In genomic region chr2:28620371-28620793, GRCh38 we compare ENCODE assay signal across 12 cellular contexts.
DNase-seq lines count a peak whose midpoint lies in the region; ATAC-seq and TF ChIP-seq lines count a peak whose summit lies in the region.
"Had no signal": no experiment of that assay in that cellular context is flagged by ENCODE, and none has a peak within 500 bp of the region (broad histone marks: within the 10 kb centered on the region; RNA-seq: fewer than 3 reads in every experiment).

No MANE protein-coding gene starts in this region.

- peak overlapping the region; percentile 84 for H3K9ac ChIP-seq in mesenchymal stem cell (ENCODE audit: low read length)

- no peak overlapping the region for H2BK5ac ChIP-seq in mesenchymal stem cell (ENCODE audit: low read depth, low read length, poor library complexity, severe bottlenecking)

- CTCF ChIA-PET in activated CD4-positive, alpha-beta T cell treated with anti-CD3 and anti-CD28 coated beads for 36 hours (lab: Charles Lee), result interaction anchor here (2.0 to 2.9 kb wide), 2 partner anchors 8 to 26 kb away, joined by 9 to 18 read pairs; no protein-coding TSS in a partner anchor

- DNase-seq in activated CD4-positive, alpha-beta T cell treated with anti-CD3 and anti-CD28 coated beads for 36 hours, result peak; percentile 18
- no peak for DNase-seq in activated CD4-positive, alpha-beta T cell treated with anti-CD3 and anti-CD28 coated beads, Interleukin-2, amount 50 U/mL, for 48 hours
- DNase-seq in activated naive CD8-positive, alpha-beta T cell treated with anti-CD3 and anti-CD28 coated beads for 36 hours, result no peak
- DNase-seq in mesenchymal stem cell, result no peak
- no peak for DNase-seq in testis
- no peak for DNase-seq in GF-D8 (lab: John Stamatoyannopoulos, UW)
- DNase-seq in nucleus accumbens (lab: John Stamatoyannopoulos, UW), result no peak
- DNase-seq: activated T-cell treated with anti-CD3 and anti-CD28 coated beads, Interleukin-2, amount 50 U/mL, for 4 hours; NCI-H524 had no signal

- H3K9me3 ChIP-seq in mesenchymal stem cell (ENCODE audit: control insufficient read depth, low read length) (no peaks in the 10 kb centered on the region), testis (no peaks in the 10 kb centered on the region)
- H3K9me3 ChIP-seq: ovary had no signal

- H3K36me3 Mint-ChIP-seq in activated CD4-positive, alpha-beta T cell treated with anti-CD3 and anti-CD28 coated beads for 36 hours (ENCODE audit: low read depth), result peaks cover 2% of the 10 kb centered on the region
- peaks cover 7% of the 10 kb centered on the region for H3K36me3 Mint-ChIP-seq in activated naive CD8-positive, alpha-beta T cell treated with anti-CD3 and anti-CD28 coated beads for 36 hours

- no peak for ATAC-seq in activated CD4-positive, alpha-beta T cell treated with anti-CD3 and anti-CD28 coated beads for 36 hours
- no peak for ATAC-seq in HG03378 (IDR thresholded peaks at IDR 0.05; ENCODE audit: unreplicated experiment)

- peaks cover 87% of the 10 kb centered on the region for H3K4me1 Mint-ChIP-seq in activated CD4-positive, alpha-beta T cell treated with anti-CD3 and anti-CD28 coated beads for 36 hours
- peaks cover 85% of the 10 kb centered on the region for H3K4me1 Mint-ChIP-seq in activated naive CD8-positive, alpha-beta T cell treated with anti-CD3 and anti-CD28 coated beads for 36 hours

- H3K4me3 ChIP-seq in mesenchymal stem cell (ENCODE audit: insufficient read depth in 1 of 2, low read depth in 1 of 2, low read length in 2 of 2) (no peak overlapping the region), testis (no peak overlapping the region)
- H3K4me3 ChIP-seq: ovary had no signal

- peak overlapping the region; percentile 73 for H4K91ac ChIP-seq in mesenchymal stem cell (ENCODE audit: low read length)

- H3K27ac ChIP-seq in mesenchymal stem cell (ENCODE audit: low read length, poor library complexity, severe bottlenecking), result no peak overlapping the region
- peak overlapping the region; percentile 71 to 90 for H3K27ac ChIP-seq in testis

- peak overlapping the region; percentile 73 for H2BK15ac ChIP-seq in mesenchymal stem cell (ENCODE audit: low read depth, poor library complexity, severe bottlenecking)

- H3K4me3 Mint-ChIP-seq in activated CD4-positive, alpha-beta T cell treated with anti-CD3 and anti-CD28 coated beads for 36 hours, result no peak overlapping the region
- no peak overlapping the region for H3K4me3 Mint-ChIP-seq in activated naive CD8-positive, alpha-beta T cell treated with anti-CD3 and anti-CD28 coated beads for 36 hours
- H3K4me3 Mint-ChIP-seq: H9 had no signal

- no peak overlapping the region for H2AK5ac ChIP-seq in mesenchymal stem cell (ENCODE audit: low read length, severe bottlenecking)

- peaks cover 5% of the 10 kb centered on the region for H3K9me3 Mint-ChIP-seq in activated CD4-positive, alpha-beta T cell treated with anti-CD3 and anti-CD28 coated beads for 36 hours (ENCODE audit: low read depth)
- H3K9me3 Mint-ChIP-seq in activated naive CD8-positive, alpha-beta T cell treated with anti-CD3 and anti-CD28 coated beads for 36 hours, result peaks cover 8% of the 10 kb centered on the region
- H3K9me3 Mint-ChIP-seq: activated T-cell treated with anti-CD3 and anti-CD28 coated beads, Interleukin-2, amount 50 U/mL, for 4 hours; H9 had no signal

- peak overlapping the region in 1 of 2 experiments; percentile 19 for H3K14ac ChIP-seq in mesenchymal stem cell (ENCODE audit: low read length in 2 of 2)

- peak overlapping the region; percentile 99 for H2BK12ac ChIP-seq in mesenchymal stem cell (ENCODE audit: low read length in 2 of 2)

- TF ChIP-seq CTCF in testis (IDR thresholded peaks at IDR 0.05), result no peak

- H3K23ac ChIP-seq in mesenchymal stem cell (ENCODE audit: low read length in 2 of 2), result no peak overlapping the region

- TF ChIP-seq POLR2A in testis (IDR thresholded peaks at IDR 0.05), result no peak

- intact Hi-C loops in activated CD4-positive, alpha-beta T cell treated with anti-CD3 and anti-CD28 coated beads for 36 hours (cut with DNase I, micrococcal nuclease), result loop anchor here (2.0 to 10.0 kb wide), 2 partner anchors 130 to 1524 kb away; partner anchors contain the start of genes PPP1CB (in 1 of the 2) and YPEL5 (in 1 of the 2)
- intact Hi-C loops in testis (cut with DNase I; ENCODE audit: low total_unique reads), result loop anchor here (10.0 kb wide), 1 partner anchor 134 kb away; the partner anchor contains the start of gene PPP1CB

- no peak overlapping the region for H2AFZ ChIP-seq in mesenchymal stem cell (ENCODE audit: low read depth, low read length)

- POLR2A ChIA-PET in activated CD4-positive, alpha-beta T cell treated with anti-CD3 and anti-CD28 coated beads for 36 hours (lab: Charles Lee), result no interaction called here

- H3K4me1 ChIP-seq in mesenchymal stem cell (ENCODE audit: control insufficient read depth, insufficient read depth, low read depth, low read length) (peaks cover 14% of the 10 kb centered on the region), testis (peaks cover 32% of the 10 kb centered on the region)

- 93% methylated on average over 4 of the region's 5 CpGs for WGBS in mesenchymal stem cell
- WGBS in testis, 2 donors, result 87 to 100% methylated on average over 3 to 5 of the region's 5 CpGs

- H3K27me3 Mint-ChIP-seq in activated CD4-positive, alpha-beta T cell treated with anti-CD3 and anti-CD28 coated beads for 36 hours, result no peaks in the 10 kb centered on the region
- H3K27me3 Mint-ChIP-seq in activated naive CD8-positive, alpha-beta T cell treated with anti-CD3 and anti-CD28 coated beads for 36 hours, result no peaks in the 10 kb centered on the region

- H4K8ac ChIP-seq in mesenchymal stem cell (ENCODE audit: low read length), result peak overlapping the region; percentile 49

- no peaks in the 10 kb centered on the region for H3K27me3 ChIP-seq in mesenchymal stem cell (ENCODE audit: control insufficient read depth in 1 of 2, insufficient read depth in 1 of 2, low read length in 2 of 2)
- no peaks in the 10 kb centered on the region for H3K27me3 ChIP-seq in testis
- H3K27me3 ChIP-seq: ovary had no signal

- H3K79me1 ChIP-seq in mesenchymal stem cell (replicated peaks; ENCODE audit: low read length, poor library complexity, severe bottlenecking), result no peaks in the 10 kb centered on the region

- peak overlapping the region; percentile 47 to 91 for H3K18ac ChIP-seq in mesenchymal stem cell (ENCODE audit: low read depth in 1 of 2, low read length in 2 of 2)

- peak overlapping the region; percentile 80 for H2BK120ac ChIP-seq in mesenchymal stem cell (ENCODE audit: low read depth, low read length)

- H3K27ac Mint-ChIP-seq in activated CD4-positive, alpha-beta T cell treated with anti-CD3 and anti-CD28 coated beads for 36 hours, result peak overlapping the region; percentile 81
- peak overlapping the region; percentile 68 for H3K27ac Mint-ChIP-seq in activated naive CD8-positive, alpha-beta T cell treated with anti-CD3 and anti-CD28 coated beads for 36 hours

- H3K36me3 ChIP-seq in mesenchymal stem cell (ENCODE audit: control insufficient read depth in 1 of 2, insufficient read depth in 2 of 2, low read depth in 1 of 2, low read length in 2 of 2), result no peaks in the 10 kb centered on the region
- H3K36me3 ChIP-seq in testis (ENCODE audit: low read depth, missing control alignments), result no peaks in the 10 kb centered on the region
- H3K36me3 ChIP-seq: ovary had no signal

- no peak overlapping the region for H3K4me2 ChIP-seq in mesenchymal stem cell (ENCODE audit: low read length, poor library complexity, severe bottlenecking)

- H3K4ac ChIP-seq in mesenchymal stem cell (ENCODE audit: low read depth in 1 of 2, low read length in 2 of 2), result peak overlapping the region; percentile 9 to 36
